In genomic region chr17:41928693-41929251, GRCh38 we compare ENCODE assay signal across 1 cellular context.
TF ChIP-seq lines count a peak whose summit lies in the region.

No MANE protein-coding gene starts in this region.

TF ChIP-seq in IMR-90, 13 proteins besides CTCF, POLR2A, EP300 and RAD21:
- TF ChIP-seq SMC3 (IDR thresholded peaks at IDR 0.05; ENCODE audit: low read depth, low read length) (no peak), FOS (IDR thresholded peaks at IDR 0.05; ENCODE audit: low read depth, low read length) (no peak), NFE2L2 (IDR thresholded peaks at IDR 0.05; ENCODE audit: low read depth, low read length) (no peak), BHLHE40 (IDR thresholded peaks at IDR 0.05; ENCODE audit: low read depth, low read length) (no peak), MAZ (IDR thresholded peaks at IDR 0.05; ENCODE audit: borderline replicate concordance, low read depth, low read length) (no peak), RCOR1 (IDR thresholded peaks at IDR 0.05; ENCODE audit: insufficient replicate concordance, low read length) (no peak), CEBPB (IDR thresholded peaks at IDR 0.05; ENCODE audit: low read depth, low read length) (no peak), CHD1 (IDR thresholded peaks at IDR 0.05; ENCODE audit: low read depth, low read length) (no peak), MAFK (IDR thresholded peaks at IDR 0.05; ENCODE audit: low read depth, low read length) (no peak), RFX5 (IDR thresholded peaks at IDR 0.05; ENCODE audit: low read depth, low read length) (no peak), MXI1 (IDR thresholded peaks at IDR 0.05; ENCODE audit: borderline replicate concordance, low read depth, low read length) (no peak)
- TF ChIP-seq, protein P1, sequence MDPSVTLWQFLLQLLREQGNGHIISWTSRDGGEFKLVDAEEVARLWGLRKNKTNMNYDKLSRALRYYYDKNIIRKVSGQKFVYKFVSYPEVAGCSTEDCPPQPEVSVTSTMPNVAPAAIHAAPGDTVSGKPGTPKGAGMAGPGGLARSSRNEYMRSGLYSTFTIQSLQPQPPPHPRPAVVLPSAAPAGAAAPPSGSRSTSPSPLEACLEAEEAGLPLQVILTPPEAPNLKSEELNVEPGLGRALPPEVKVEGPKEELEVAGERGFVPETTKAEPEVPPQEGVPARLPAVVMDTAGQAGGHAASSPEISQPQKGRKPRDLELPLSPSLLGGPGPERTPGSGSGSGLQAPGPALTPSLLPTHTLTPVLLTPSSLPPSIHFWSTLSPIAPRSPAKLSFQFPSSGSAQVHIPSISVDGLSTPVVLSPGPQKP (IDR thresholded peaks at IDR 0.05; ENCODE audit: borderline replicate concordance, low read depth, low read length): no peak
- TF ChIP-seq, protein P2, sequence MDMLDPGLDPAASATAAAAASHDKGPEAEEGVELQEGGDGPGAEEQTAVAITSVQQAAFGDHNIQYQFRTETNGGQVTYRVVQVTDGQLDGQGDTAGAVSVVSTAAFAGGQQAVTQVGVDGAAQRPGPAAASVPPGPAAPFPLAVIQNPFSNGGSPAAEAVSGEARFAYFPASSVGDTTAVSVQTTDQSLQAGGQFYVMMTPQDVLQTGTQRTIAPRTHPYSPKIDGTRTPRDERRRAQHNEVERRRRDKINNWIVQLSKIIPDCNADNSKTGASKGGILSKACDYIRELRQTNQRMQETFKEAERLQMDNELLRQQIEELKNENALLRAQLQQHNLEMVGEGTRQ (IDR thresholded peaks at IDR 0.05; ENCODE audit: low read depth, low read length): no peak
